In the genomic region with DNA sequence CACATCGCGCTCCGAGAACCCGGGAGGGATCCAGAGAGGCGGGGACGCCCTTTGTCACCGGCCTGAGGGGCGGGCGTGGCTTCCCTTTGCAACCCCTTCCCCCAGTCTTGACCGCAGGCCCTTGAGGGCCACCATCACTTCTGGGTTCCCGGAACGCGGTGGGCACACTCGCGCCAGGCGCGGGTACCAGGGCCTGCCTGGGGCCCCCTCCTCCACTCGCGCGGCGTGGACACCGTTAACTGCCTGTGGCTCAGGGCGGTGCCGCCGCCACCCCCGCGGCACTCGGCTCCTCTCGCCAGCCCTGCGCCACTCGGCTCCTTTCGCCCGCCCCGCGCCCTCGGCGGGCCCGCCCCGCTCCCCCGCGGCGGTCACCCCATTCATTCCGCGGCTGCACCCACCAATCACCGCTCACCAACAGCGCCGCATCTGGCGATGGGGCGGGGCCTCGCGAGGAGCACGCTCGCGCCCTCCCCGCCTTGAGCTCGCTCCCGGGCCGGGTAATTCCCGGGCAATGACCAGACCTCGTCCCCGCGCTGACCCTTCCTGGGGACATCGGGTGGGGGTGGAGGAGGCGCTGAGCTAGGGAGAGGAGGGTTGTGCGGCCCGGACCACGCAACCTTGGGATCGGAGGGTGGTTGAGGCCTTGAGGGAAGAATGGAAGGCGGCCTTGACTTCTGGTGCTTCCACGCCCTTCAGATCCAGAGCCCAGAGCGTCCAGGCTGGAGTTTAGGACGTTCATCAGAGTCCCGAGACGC, we compare ENCODE assay signal across 1 cellular context.
A peak's percentile ranks its signal among the peaks of the same experiment; 100 is the strongest.
TF ChIP-seq lines count a peak whose summit lies in the region.

No MANE protein-coding gene starts in this region.

TF ChIP-seq in K562, 482 proteins besides CTCF, POLR2A, EP300 and RAD21 (continued from another document and continues in another):
- TF ChIP-seq, protein P1, sequence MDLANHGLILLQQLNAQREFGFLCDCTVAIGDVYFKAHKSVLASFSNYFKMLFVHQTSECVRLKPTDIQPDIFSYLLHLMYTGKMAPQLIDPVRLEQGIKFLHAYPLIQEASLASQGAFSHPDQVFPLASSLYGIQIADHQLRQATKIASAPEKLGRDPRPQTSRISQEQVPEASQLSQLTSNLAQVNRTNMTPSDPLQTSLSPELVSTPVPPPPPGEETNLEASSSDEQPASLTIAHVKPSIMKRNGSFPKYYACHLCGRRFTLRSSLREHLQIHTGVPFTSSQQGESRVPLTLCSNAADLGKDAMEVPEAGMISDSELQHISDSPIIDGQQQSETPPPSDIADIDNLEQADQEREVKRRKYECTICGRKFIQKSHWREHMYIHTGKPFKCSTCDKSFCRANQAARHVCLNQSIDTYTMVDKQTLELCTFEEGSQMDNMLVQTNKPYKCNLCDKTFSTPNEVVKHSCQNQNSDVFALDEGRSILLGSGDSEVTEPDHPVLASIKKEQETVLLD (IDR thresholded peaks at IDR 0.05), result peak; percentile 85
- TF ChIP-seq, protein P2, sequence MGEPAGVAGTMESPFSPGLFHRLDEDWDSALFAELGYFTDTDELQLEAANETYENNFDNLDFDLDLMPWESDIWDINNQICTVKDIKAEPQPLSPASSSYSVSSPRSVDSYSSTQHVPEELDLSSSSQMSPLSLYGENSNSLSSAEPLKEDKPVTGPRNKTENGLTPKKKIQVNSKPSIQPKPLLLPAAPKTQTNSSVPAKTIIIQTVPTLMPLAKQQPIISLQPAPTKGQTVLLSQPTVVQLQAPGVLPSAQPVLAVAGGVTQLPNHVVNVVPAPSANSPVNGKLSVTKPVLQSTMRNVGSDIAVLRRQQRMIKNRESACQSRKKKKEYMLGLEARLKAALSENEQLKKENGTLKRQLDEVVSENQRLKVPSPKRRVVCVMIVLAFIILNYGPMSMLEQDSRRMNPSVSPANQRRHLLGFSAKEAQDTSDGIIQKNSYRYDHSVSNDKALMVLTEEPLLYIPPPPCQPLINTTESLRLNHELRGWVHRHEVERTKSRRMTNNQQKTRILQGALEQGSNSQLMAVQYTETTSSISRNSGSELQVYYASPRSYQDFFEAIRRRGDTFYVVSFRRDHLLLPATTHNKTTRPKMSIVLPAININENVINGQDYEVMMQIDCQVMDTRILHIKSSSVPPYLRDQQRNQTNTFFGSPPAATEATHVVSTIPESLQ (CRISPR knock-in tag; IDR thresholded peaks at IDR 0.05), result no peak
- TF ChIP-seq RB1 (IDR thresholded peaks at IDR 0.05; ENCODE audit: low read depth), result peak; percentile 61
- no peak; the same call in 1 of the 2 replicates for TF ChIP-seq TCF3 (CRISPR knock-in tag; IDR thresholded peaks at IDR 0.05)
- TF ChIP-seq CBFB (CRISPR knock-in tag; IDR thresholded peaks at IDR 0.05), result 0 out of 2 replicates have a peak, but pooled peaks have one; percentile 75
- TF ChIP-seq, protein P3, sequence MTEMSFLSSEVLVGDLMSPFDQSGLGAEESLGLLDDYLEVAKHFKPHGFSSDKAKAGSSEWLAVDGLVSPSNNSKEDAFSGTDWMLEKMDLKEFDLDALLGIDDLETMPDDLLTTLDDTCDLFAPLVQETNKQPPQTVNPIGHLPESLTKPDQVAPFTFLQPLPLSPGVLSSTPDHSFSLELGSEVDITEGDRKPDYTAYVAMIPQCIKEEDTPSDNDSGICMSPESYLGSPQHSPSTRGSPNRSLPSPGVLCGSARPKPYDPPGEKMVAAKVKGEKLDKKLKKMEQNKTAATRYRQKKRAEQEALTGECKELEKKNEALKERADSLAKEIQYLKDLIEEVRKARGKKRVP (CRISPR knock-in tag; IDR thresholded peaks at IDR 0.05), result 0 out of 2 replicates have a peak, but pooled peaks have one; percentile 47
- TF ChIP-seq, protein P4, sequence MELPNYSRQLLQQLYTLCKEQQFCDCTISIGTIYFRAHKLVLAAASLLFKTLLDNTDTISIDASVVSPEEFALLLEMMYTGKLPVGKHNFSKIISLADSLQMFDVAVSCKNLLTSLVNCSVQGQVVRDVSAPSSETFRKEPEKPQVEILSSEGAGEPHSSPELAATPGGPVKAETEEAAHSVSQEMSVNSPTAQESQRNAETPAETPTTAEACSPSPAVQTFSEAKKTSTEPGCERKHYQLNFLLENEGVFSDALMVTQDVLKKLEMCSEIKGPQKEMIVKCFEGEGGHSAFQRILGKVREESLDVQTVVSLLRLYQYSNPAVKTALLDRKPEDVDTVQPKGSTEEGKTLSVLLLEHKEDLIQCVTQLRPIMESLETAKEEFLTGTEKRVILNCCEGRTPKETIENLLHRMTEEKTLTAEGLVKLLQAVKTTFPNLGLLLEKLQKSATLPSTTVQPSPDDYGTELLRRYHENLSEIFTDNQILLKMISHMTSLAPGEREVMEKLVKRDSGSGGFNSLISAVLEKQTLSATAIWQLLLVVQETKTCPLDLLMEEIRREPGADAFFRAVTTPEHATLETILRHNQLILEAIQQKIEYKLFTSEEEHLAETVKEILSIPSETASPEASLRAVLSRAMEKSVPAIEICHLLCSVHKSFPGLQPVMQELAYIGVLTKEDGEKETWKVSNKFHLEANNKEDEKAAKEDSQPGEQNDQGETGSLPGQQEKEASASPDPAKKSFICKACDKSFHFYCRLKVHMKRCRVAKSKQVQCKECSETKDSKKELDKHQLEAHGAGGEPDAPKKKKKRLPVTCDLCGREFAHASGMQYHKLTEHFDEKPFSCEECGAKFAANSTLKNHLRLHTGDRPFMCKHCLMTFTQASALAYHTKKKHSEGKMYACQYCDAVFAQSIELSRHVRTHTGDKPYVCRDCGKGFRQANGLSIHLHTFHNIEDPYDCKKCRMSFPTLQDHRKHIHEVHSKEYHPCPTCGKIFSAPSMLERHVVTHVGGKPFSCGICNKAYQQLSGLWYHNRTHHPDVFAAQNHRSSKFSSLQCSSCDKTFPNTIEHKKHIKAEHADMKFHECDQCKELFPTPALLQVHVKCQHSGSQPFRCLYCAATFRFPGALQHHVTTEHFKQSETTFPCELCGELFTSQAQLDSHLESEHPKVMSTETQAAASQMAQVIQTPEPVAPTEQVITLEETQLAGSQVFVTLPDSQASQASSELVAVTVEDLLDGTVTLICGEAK (IDR thresholded peaks at IDR 0.05), result 0 out of 2 replicates have a peak, but pooled peaks have one; percentile 32
- TF ChIP-seq, protein P4 (CRISPR knock-in tag; IDR thresholded peaks at IDR 0.05), result no peak
- TF ChIP-seq, protein P5, sequence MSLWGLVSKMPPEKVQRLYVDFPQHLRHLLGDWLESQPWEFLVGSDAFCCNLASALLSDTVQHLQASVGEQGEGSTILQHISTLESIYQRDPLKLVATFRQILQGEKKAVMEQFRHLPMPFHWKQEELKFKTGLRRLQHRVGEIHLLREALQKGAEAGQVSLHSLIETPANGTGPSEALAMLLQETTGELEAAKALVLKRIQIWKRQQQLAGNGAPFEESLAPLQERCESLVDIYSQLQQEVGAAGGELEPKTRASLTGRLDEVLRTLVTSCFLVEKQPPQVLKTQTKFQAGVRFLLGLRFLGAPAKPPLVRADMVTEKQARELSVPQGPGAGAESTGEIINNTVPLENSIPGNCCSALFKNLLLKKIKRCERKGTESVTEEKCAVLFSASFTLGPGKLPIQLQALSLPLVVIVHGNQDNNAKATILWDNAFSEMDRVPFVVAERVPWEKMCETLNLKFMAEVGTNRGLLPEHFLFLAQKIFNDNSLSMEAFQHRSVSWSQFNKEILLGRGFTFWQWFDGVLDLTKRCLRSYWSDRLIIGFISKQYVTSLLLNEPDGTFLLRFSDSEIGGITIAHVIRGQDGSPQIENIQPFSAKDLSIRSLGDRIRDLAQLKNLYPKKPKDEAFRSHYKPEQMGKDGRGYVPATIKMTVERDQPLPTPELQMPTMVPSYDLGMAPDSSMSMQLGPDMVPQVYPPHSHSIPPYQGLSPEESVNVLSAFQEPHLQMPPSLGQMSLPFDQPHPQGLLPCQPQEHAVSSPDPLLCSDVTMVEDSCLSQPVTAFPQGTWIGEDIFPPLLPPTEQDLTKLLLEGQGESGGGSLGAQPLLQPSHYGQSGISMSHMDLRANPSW (CRISPR knock-in tag; IDR thresholded peaks at IDR 0.05), result peak; percentile 5; the same call in 1 of the 2 replicates
- peak; percentile 73 for TF ChIP-seq CREM (IDR thresholded peaks at IDR 0.05; ENCODE audit: low read depth)
- TF ChIP-seq NR1H2 (CRISPR knock-in tag; IDR thresholded peaks at IDR 0.05), result peak; percentile 100
- TF ChIP-seq ZNF175 (CRISPR knock-in tag; IDR thresholded peaks at IDR 0.05; ENCODE audit: low read depth), result no peak
- TF ChIP-seq NUFIP1 (IDR thresholded peaks at IDR 0.05; ENCODE audit: partially characterized antibody), result peak; percentile 83
- 0 out of 2 replicates have a peak, but pooled peaks have one; percentile 1 for TF ChIP-seq MECOM (CRISPR knock-in tag; IDR thresholded peaks at IDR 0.05)
- TF ChIP-seq ZNF644 (tag; IDR thresholded peaks at IDR 0.05; ENCODE audit: low read depth), result 0 out of 2 replicates have a peak, but pooled peaks have one; percentile 11
- peak; percentile 81 to 83 for TF ChIP-seq NRF1 (conservative IDR thresholded peaks at IDR 0.05 in 1 of 2, IDR thresholded peaks at IDR 0.05 in 1 of 2)
- peak; percentile 84 for TF ChIP-seq SAFB (IDR thresholded peaks at IDR 0.05; ENCODE audit: borderline replicate concordance, low read depth, low read length)
- TF ChIP-seq BRD4 (IDR thresholded peaks at IDR 0.05), result 0 out of 2 replicates have a peak, but pooled peaks have one; percentile 17
- TF ChIP-seq, protein P6, sequence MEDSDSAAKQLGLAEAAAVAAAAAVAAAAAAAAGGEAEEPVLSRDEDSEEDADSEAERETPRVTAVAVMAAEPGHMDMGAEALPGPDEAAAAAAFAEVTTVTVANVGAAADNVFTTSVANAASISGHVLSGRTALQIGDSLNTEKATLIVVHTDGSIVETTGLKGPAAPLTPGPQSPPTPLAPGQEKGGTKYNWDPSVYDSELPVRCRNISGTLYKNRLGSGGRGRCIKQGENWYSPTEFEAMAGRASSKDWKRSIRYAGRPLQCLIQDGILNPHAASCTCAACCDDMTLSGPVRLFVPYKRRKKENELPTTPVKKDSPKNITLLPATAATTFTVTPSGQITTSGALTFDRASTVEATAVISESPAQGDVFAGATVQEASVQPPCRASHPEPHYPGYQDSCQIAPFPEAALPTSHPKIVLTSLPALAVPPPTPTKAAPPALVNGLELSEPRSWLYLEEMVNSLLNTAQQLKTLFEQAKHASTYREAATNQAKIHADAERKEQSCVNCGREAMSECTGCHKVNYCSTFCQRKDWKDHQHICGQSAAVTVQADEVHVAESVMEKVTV (CRISPR knock-in tag; IDR thresholded peaks at IDR 0.05), result peak; percentile 93
- peak; percentile 94 for TF ChIP-seq RBFOX2 (IDR thresholded peaks at IDR 0.05; ENCODE audit: low read depth, low read length)
- peak; percentile 44; the same call in 1 of the 2 replicates for TF ChIP-seq JUN (IDR thresholded peaks at IDR 0.05; ENCODE audit: borderline replicate concordance, low read depth, low read length)
- TF ChIP-seq JUN (CRISPR knock-in tag; IDR thresholded peaks at IDR 0.05; ENCODE audit: borderline replicate concordance), result no peak
- peak; percentile 95 for TF ChIP-seq LEF1 (IDR thresholded peaks at IDR 0.05)
- peak; percentile 45 to 57; a peak in 2 of 4 replicates for TF ChIP-seq TEAD1 (CRISPR knock-in tag; IDR thresholded peaks at IDR 0.05)
- peak; percentile 95 for TF ChIP-seq NCOR1 (IDR thresholded peaks at IDR 0.05)
- peak; percentile 71 for TF ChIP-seq GATAD2B (IDR thresholded peaks at IDR 0.05; ENCODE audit: borderline replicate concordance)
- TF ChIP-seq HNRNPL (IDR thresholded peaks at IDR 0.05; ENCODE audit: low read depth, low read length), result 0 out of 2 replicates have a peak, but pooled peaks have one; percentile 81
- peak; percentile 86 for TF ChIP-seq RBM25 (IDR thresholded peaks at IDR 0.05; ENCODE audit: low read depth, low read length, severe bottlenecking)
- TF ChIP-seq, protein P7, sequence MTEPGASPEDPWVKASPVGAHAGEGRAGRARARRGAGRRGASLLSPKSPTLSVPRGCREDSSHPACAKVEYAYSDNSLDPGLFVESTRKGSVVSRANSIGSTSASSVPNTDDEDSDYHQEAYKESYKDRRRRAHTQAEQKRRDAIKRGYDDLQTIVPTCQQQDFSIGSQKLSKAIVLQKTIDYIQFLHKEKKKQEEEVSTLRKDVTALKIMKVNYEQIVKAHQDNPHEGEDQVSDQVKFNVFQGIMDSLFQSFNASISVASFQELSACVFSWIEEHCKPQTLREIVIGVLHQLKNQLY (CRISPR knock-in tag; conservative IDR thresholded peaks at IDR 0.05), result 0 out of 4 replicates have a peak, but pooled peaks of 1 of the 2 experiments have one; percentile 52
- TF ChIP-seq ZNF212 (CRISPR knock-in tag; IDR thresholded peaks at IDR 0.05), result 0 out of 2 replicates have a peak, but pooled peaks have one; percentile 71
- TF ChIP-seq, protein P8, sequence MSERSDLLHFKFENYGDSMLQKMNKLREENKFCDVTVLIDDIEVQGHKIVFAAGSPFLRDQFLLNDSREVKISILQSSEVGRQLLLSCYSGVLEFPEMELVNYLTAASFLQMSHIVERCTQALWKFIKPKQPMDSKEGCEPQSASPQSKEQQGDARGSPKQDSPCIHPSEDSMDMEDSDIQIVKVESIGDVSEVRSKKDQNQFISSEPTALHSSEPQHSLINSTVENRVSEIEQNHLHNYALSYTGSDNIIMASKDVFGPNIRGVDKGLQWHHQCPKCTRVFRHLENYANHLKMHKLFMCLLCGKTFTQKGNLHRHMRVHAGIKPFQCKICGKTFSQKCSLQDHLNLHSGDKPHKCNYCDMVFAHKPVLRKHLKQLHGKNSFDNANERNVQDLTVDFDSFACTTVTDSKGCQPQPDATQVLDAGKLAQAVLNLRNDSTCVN (CRISPR knock-in tag; IDR thresholded peaks at IDR 0.05), result peak; percentile 89
- TF ChIP-seq TRIM24 (IDR thresholded peaks at IDR 0.05), result peak; percentile 38 to 53; a peak in 1 of 4 replicates
- TF ChIP-seq SREBF1 (IDR thresholded peaks at IDR 0.05; ENCODE audit: borderline replicate concordance, low read depth, low read length), result peak; percentile 100
